ENCODE assay signal across 14 cellular contexts in the genomic region with DNA sequence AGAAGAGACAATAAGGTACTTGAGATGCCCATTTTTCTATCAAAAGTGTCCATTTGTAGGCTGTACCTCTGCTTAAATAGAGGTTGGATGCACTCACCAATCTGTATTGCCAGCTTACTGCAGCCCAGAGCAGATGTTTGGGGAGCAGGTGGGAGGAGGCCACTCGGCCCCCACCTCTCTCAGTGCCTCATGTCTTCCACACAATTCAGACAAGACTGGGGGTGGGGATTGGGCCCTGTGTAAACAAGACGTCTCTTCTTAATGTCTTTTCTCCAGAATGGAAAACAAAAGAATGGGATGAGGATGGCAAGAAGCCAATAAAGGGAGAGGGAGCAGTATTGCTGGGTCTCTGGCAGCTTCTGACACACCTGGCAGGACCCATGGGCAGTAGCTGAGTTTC.
DNase-seq lines count a peak whose midpoint lies in the region; ATAC-seq, FAIRE-seq and TF ChIP-seq lines count a peak whose summit lies in the region.
"Had no signal": no experiment of that assay in that cellular context is flagged by ENCODE, and none has a peak within 500 bp of the region (broad histone marks: within the 10 kb centered on the region; RNA-seq: fewer than 3 reads in every experiment).

No MANE protein-coding gene starts in this region.

- H3K4me3 Mint-ChIP-seq in stimulated activated naive B cell treated with anti-CD40 and anti-IgM and Interleukin-4, amounts not matched to agents 10 μg/mL and 1 μg/mL and 100 μg/mL, for 72 hours: no peak overlapping the region
- H3K4me3 Mint-ChIP-seq: activated T-cell treated with anti-CD3 and anti-CD28 coated beads, Interleukin-2, amount 50 U/mL, for 4 hours had no signal

- no peak for TF ChIP-seq CTCF in K562 (IDR thresholded peaks at IDR 0.05 in 2 of 3, conservative IDR thresholded peaks at IDR 0.05 in 1 of 3; ENCODE audit: insufficient read depth in 2 of 3, low read depth in 1 of 3, low read length in 3 of 3)

- WGBS in K562 (ENCODE audit: insufficient coverage, low coverage, missing lambda C conversion rate): 7% methylated on average over 2 of the region's 2 CpGs

- TF ChIP-seq POLR2A in K562 (conservative IDR thresholded peaks at IDR 0.05): no peak

- peaks cover 18 to 36% of the 10 kb centered on the region in 2 donors for H3K4me1 Mint-ChIP-seq in stimulated activated naive B cell treated with anti-CD40 and anti-IgM and Interleukin-4, amounts not matched to agents 10 μg/mL and 1 μg/mL and 100 μg/mL, for 72 hours

- H3K9me3 ChIP-seq in K562 (replicated peaks; ENCODE audit: control insufficient read depth, insufficient read depth, low read depth, low read length): no peaks in the 10 kb centered on the region
- H3K9me3 ChIP-seq: BLaER1, right lobe of liver, SK-N-SH, vagina had no signal

- H3K27ac Mint-ChIP-seq in stimulated activated naive B cell treated with anti-CD40 and anti-IgM and Interleukin-4, amounts not matched to agents 10 μg/mL and 1 μg/mL and 100 μg/mL, for 72 hours: peak overlapping the region; percentile 15

- no peak overlapping the region for H3K4me3 ChIP-seq in K562
- H3K4me3 ChIP-seq: BLaER1, right lobe of liver, vagina had no signal

- H3K27me3 Mint-ChIP-seq in stimulated activated naive B cell treated with anti-CD40 and anti-IgM and Interleukin-4, amounts not matched to agents 10 μg/mL and 1 μg/mL and 100 μg/mL, for 72 hours: no peaks in the 10 kb centered on the region

- H2AFZ ChIP-seq in K562 (ENCODE audit: low read depth, low read length): no peak overlapping the region

- CTCF ChIA-PET in K562 (lab: Yijun Ruan, JAX; ENCODE audit: low intra/inter-chr PET ratio): no interaction called here

- H3K36me3 ChIP-seq in K562 (ENCODE audit: control insufficient read depth, insufficient read depth, low read length): no peaks in the 10 kb centered on the region
- H3K36me3 ChIP-seq: BLaER1, right lobe of liver, vagina had no signal

- intact Hi-C loops in K562 (cut with micrococcal nuclease): no loop called here

- H3K79me2 ChIP-seq in K562 (ENCODE audit: control insufficient read depth, insufficient read depth, low read length): no peaks in the 10 kb centered on the region

- H3K9ac ChIP-seq in K562 (ENCODE audit: insufficient read depth in 1 of 2, low read depth in 2 of 2, low read length in 2 of 2): no peak overlapping the region
- H3K9ac ChIP-seq: BLaER1, SK-N-SH had no signal

- H3K36me3 Mint-ChIP-seq in stimulated activated naive B cell treated with anti-CD40 and anti-IgM and Interleukin-4, amounts not matched to agents 10 μg/mL and 1 μg/mL and 100 μg/mL, for 72 hours: peaks cover 8 to 10% of the 10 kb centered on the region in 2 donors

- TF ChIP-seq RAD21 in K562 (CRISPR knock-in tag; conservative IDR thresholded peaks at IDR 0.05 in 1 of 2, IDR thresholded peaks at IDR 0.05 in 1 of 2): no peak

- H3K27ac ChIP-seq in K562 (ENCODE audit: extremely low read depth, low read depth, low read length): no peak overlapping the region
- H3K27ac ChIP-seq: BLaER1, right lobe of liver had no signal

- H3K9me3 Mint-ChIP-seq in stimulated activated naive B cell treated with anti-CD40 and anti-IgM and Interleukin-4, amounts not matched to agents 10 μg/mL and 1 μg/mL and 100 μg/mL, for 72 hours: no peaks in the 10 kb centered on the region
- H3K9me3 Mint-ChIP-seq: activated T-cell treated with anti-CD3 and anti-CD28 coated beads, Interleukin-2, amount 50 U/mL, for 4 hours had no signal

- no peak overlapping the region for H3K4me2 ChIP-seq in K562 (ENCODE audit: insufficient read depth, low read length)
- H3K4me2 ChIP-seq: BLaER1, SK-N-SH had no signal

- H4K20me1 ChIP-seq in K562 (replicated peaks; ENCODE audit: control insufficient read depth, insufficient read depth, low read length): peaks cover 19% of the 10 kb centered on the region; the same call in 1 of the 2 replicates

- no peaks in the 10 kb centered on the region for H3K4me1 ChIP-seq in K562 (replicated peaks in 1 of 2; ENCODE audit: control insufficient read depth in 2 of 2, insufficient read depth in 2 of 2, low read length in 2 of 2)
- H3K4me1 ChIP-seq: right lobe of liver had no signal

- no peak for ATAC-seq in K562
- ATAC-seq in stimulated activated naive B cell treated with anti-CD40 and anti-IgM and Interleukin-4, amounts not matched to agents 10 μg/mL and 1 μg/mL and 100 μg/mL, for 72 hours (replicated peaks): no peak
- ATAC-seq: activated T-cell treated with anti-CD3 and anti-CD28 coated beads, Interleukin-2, amount 50 U/mL, for 4 hours; right lobe of liver had no signal

- DNase-seq in NCI-H128 (lab: John Stamatoyannopoulos, UW; ENCODE audit: unreplicated experiment) (peak; percentile 72), NCI-H2171 treated with DMSO at 0.1 percent for 48 hours (lab: John Stamatoyannopoulos, UW) (peak; percentile 88), K562 (ENCODE audit: extremely low read depth in 1 of 4, low spot score in 3 of 4) (no peak), NCI-H526 (lab: John Stamatoyannopoulos, UW) (no peak), HuH-7 (ENCODE audit: low spot score) (no peak), SIG-M5 (lab: John Stamatoyannopoulos, UW) (no peak)
- no peak for DNase-seq in stimulated activated naive B cell treated with anti-CD40 and anti-IgM and Interleukin-4, amounts not matched to agents 10 μg/mL and 1 μg/mL and 100 μg/mL, for 72 hours
- DNase-seq: activated T-cell treated with anti-CD3 and anti-CD28 coated beads, Interleukin-2, amount 50 U/mL, for 4 hours; MM.1S; OCI-M1; right lobe of liver; SK-N-SH had no signal

- TF ChIP-seq EP300 in K562 (IDR thresholded peaks at IDR 0.05; ENCODE audit: low read length): no peak

- H3K27me3 ChIP-seq in K562 (ENCODE audit: control insufficient read depth in 2 of 2, insufficient read depth in 2 of 2, low read length in 2 of 2): no peaks in the 10 kb centered on the region
- H3K27me3 ChIP-seq: BLaER1, right lobe of liver, vagina had no signal

- no peak for FAIRE-seq in K562 (lab: Jason Lieb, UNC)

- BruUV-seq in K562 (replicated peaks; lab: Mats Ljungman, UMichigan): no TSS peak

- in situ Hi-C loops in K562 (cut with MboI): no loop called here

- no peaks in the 10 kb centered on the region for H3K9me1 ChIP-seq in K562 (ENCODE audit: control insufficient read depth, insufficient read depth, low read length)

- POLR2A ChIA-PET in K562 (lab: Yijun Ruan, JAX): interaction anchor here (0.6 kb wide), 1 partner anchor 20 kb away, joined by 3 read pairs; no protein-coding TSS in a partner anchor

TF ChIP-seq in K562, 482 proteins besides CTCF, POLR2A, EP300 and RAD21:
- TF ChIP-seq FOXA3 (CRISPR knock-in tag; conservative IDR thresholded peaks at IDR 0.05 in 1 of 2, IDR thresholded peaks at IDR 0.05 in 1 of 2) (0 out of 4 replicates have a peak, but pooled peaks of 1 of the 2 experiments have one; percentile 39), RBM25 (IDR thresholded peaks at IDR 0.05; ENCODE audit: low read depth, low read length, severe bottlenecking) (no peak), CREBBP (IDR thresholded peaks at IDR 0.05; ENCODE audit: low read depth, low read length) (no peak), NFIC (IDR thresholded peaks at IDR 0.05) (0 out of 2 replicates have a peak, but pooled peaks have one; percentile 6), FOXP1 (CRISPR knock-in tag; IDR thresholded peaks at IDR 0.05) (no peak), MNT (conservative IDR thresholded peaks at IDR 0.05) (no peak)
- TF ChIP-seq, protein P1, sequence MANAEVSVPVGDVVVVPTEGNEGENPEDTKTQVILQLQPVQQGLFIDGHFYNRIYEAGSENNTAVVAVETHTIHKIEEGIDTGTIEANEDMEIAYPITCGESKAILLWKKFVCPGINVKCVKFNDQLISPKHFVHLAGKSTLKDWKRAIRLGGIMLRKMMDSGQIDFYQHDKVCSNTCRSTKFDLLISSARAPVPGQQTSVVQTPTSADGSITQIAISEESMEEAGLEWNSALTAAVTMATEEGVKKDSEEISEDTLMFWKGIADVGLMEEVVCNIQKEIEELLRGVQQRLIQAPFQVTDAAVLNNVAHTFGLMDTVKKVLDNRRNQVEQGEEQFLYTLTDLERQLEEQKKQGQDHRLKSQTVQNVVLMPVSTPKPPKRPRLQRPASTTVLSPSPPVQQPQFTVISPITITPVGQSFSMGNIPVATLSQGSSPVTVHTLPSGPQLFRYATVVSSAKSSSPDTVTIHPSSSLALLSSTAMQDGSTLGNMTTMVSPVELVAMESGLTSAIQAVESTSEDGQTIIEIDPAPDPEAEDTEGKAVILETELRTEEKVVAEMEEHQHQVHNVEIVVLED (CRISPR knock-in tag; IDR thresholded peaks at IDR 0.05): no peak

Comparison
In these comparisons a context has a peak if more than half of its experiments do, and no peak if none do; other contexts are left out.
1. DNase-seq: peak in NCI-H128 (single experiment) and NCI-H2171 treated with DMSO at 0.1 percent for 48 hours (single experiment); none in K562 (0 of 4), stimulated activated naive B cell treated with anti-CD40 and anti-IgM and Interleukin-4, amounts not matched to agents 10 μg/mL and 1 μg/mL and 100 μg/mL, for 72 hours (single experiment), NCI-H526 (0 of 2), HuH-7 (single experiment) and SIG-M5 (single experiment).